In the genomic region with DNA sequence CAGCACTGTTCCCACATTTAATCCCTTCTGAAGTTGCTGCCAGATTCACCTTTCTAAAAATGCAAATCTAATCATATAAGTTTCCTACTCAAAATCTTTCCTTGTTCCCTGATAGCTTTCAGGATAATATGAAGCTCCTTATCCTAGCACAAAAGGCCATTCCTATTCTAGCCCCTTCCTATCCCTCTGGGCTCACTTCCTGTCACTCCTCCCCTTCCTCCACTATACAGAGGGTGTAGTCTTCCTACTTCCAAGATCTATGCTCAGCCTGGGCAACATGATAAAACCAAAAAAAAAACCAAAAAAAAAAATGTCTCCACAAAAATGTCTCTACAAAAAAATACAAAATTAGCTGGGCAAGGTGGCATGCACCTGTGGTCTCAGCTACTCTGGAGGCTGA, we compare ENCODE assay signal across 1 cellular context.
TF ChIP-seq lines count a peak whose summit lies in the region.

No MANE protein-coding gene starts in this region.

TF ChIP-seq in GM23338, 12 proteins besides CTCF, POLR2A, EP300 and RAD21 (continued from another document):
- TF ChIP-seq, protein P1, sequence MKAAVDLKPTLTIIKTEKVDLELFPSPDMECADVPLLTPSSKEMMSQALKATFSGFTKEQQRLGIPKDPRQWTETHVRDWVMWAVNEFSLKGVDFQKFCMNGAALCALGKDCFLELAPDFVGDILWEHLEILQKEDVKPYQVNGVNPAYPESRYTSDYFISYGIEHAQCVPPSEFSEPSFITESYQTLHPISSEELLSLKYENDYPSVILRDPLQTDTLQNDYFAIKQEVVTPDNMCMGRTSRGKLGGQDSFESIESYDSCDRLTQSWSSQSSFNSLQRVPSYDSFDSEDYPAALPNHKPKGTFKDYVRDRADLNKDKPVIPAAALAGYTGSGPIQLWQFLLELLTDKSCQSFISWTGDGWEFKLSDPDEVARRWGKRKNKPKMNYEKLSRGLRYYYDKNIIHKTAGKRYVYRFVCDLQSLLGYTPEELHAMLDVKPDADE (IDR thresholded peaks at IDR 0.05) = no peak
- TF ChIP-seq REST (IDR thresholded peaks at IDR 0.05; ENCODE audit: unreplicated experiment) (no peak), EZH2phosphoT487 (IDR thresholded peaks at IDR 0.05; ENCODE audit: unreplicated experiment) (no peak), ZNF462 (CRISPR knock-in tag; IDR thresholded peaks at IDR 0.05) (no peak), POLR2AphosphoS5 (IDR thresholded peaks at IDR 0.05; ENCODE audit: low read depth) (no peak), ZNF331 (CRISPR knock-in tag; IDR thresholded peaks at IDR 0.05; ENCODE audit: low read depth) (no peak), JUNB (IDR thresholded peaks at IDR 0.05; ENCODE audit: unreplicated experiment) (no peak), ZNF114 (CRISPR knock-in tag; IDR thresholded peaks at IDR 0.05) (no peak), NANOG (IDR thresholded peaks at IDR 0.05; ENCODE audit: borderline replicate concordance) (no peak), STAT1 (IDR thresholded peaks at IDR 0.05; ENCODE audit: unreplicated experiment) (no peak)
